8 cellular contexts compared by ENCODE assay signal in genomic region chr2:24082787-24083566, GRCh38. TPM values are rescaled to one million over a fixed set of nuclear protein-coding genes. Genes with fewer than 3 reads are reported as not detected.
DNase-seq lines count a peak whose midpoint lies in the region; ATAC-seq and TF ChIP-seq lines count a peak whose summit lies in the region.

No MANE protein-coding gene starts in this region.

- H3K4me3 Mint-ChIP-seq in GM23338: peak overlapping the region; percentile 86
- H3K4me3 Mint-ChIP-seq in WTC11: peak overlapping the region; percentile 89

- CTCF ChIA-PET in WTC11 (lab: Charles Lee): interaction anchor here (0.6 to 3.4 kb wide), 25 partner anchors 10 to 744 kb away, joined by 3 to 64 read pairs (median 8); partner anchors contain the start of genes ATAD2B, FAM228B, FKBP1B and PFN4

- no peaks in the 10 kb centered on the region for H3K9me2 ChIP-seq in GM23338 (ENCODE audit: insufficient read depth)

- H2AFZ ChIP-seq in GM23338: no peak overlapping the region

- H3K36me3 ChIP-seq in GM23338 (ENCODE audit: insufficient read depth) (peaks cover 12% of the 10 kb centered on the region), rectal smooth muscle tissue (ENCODE audit: control insufficient read depth, insufficient read depth, low read length) (peaks cover 8% of the 10 kb centered on the region)

- H3K4me1 ChIP-seq in GM23338 (ENCODE audit: insufficient read depth) (peaks cover 18% of the 10 kb centered on the region), rectal smooth muscle tissue (ENCODE audit: control insufficient read depth, insufficient read depth, low read length) (peaks cover 8% of the 10 kb centered on the region)

- H3K9me3 Mint-ChIP-seq in GM23338 (no peaks in the 10 kb centered on the region), WTC11 (no peaks in the 10 kb centered on the region)

- H3K27ac Mint-ChIP-seq in GM23338 (peak overlapping the region; percentile 97), WTC11 (peak overlapping the region; percentile 98)

- TF ChIP-seq CTCF in GM23338 (conservative IDR thresholded peaks at IDR 0.05; ENCODE audit: low read depth in 2 of 2): no peak
- TF ChIP-seq CTCF in WTC11 (IDR thresholded peaks at IDR 0.05): no peak
- no peak for TF ChIP-seq CTCF in fibroblast of villous mesenchyme (IDR thresholded peaks at IDR 0.05; ENCODE audit: insufficient read depth, low read depth, low read length)

- H3K27me3 Mint-ChIP-seq in GM23338 (ENCODE audit: insufficient read depth, low read depth, poor library complexity) (peaks cover 10% of the 10 kb centered on the region), WTC11 (ENCODE audit: low read depth) (no peaks in the 10 kb centered on the region)

- DNase-seq in GM23338 (ENCODE audit: low spot score): no peak
- DNase-seq in WTC11 (ENCODE audit: low spot score): no peak
- DNase-seq in fibroblast of villous mesenchyme (ENCODE audit: low read depth): peak; percentile 2
- no peak for DNase-seq in GM19240 (ENCODE audit: insufficient read length, low spot score)
- DNase-seq in kidney tubule cell (ENCODE audit: low spot score): no peak
- no peak for DNase-seq in RKO (ENCODE audit: low spot score)
- DNase-seq in head of caudate nucleus: no peak

- peaks cover 15% of the 10 kb centered on the region for H3F3A ChIP-seq in GM23338 (replicated peaks; ENCODE audit: low read depth)

- peak overlapping the region; percentile 74 for H3K4me2 ChIP-seq in GM23338

- no peaks in the 10 kb centered on the region for H3K27me3 ChIP-seq in GM23338 (ENCODE audit: insufficient read depth)
- H3K27me3 ChIP-seq in rectal smooth muscle tissue (ENCODE audit: control insufficient read depth, insufficient read depth, low read length): no peaks in the 10 kb centered on the region

- ATAC-seq in GM23338 (no peak), WTC11 (no peak)

- POLR2A ChIA-PET in WTC11 (lab: Charles Lee): interaction anchor here (1.1 to 3.0 kb wide), 6 partner anchors 23 to 327 kb away, joined by 3 to 30 read pairs (median 10); partner anchors contain the start of genes ATAD2B, FAM228B and WDCP

- H3K36me3 Mint-ChIP-seq in GM23338 (ENCODE audit: low read depth) (peaks cover 52% of the 10 kb centered on the region), WTC11 (peaks cover 38% of the 10 kb centered on the region)

- H4K20me1 ChIP-seq in GM23338 (replicated peaks; ENCODE audit: insufficient read depth): no peaks in the 10 kb centered on the region

- peaks cover 22% of the 10 kb centered on the region for H3K4me1 Mint-ChIP-seq in GM23338
- peaks cover 22% of the 10 kb centered on the region for H3K4me1 Mint-ChIP-seq in WTC11

- intact Hi-C loops in head of caudate nucleus (cut with DNase I): loop anchor here (10.0 kb wide), 1 partner anchor 258 kb away; no protein-coding TSS in a partner anchor

- peak overlapping the region; percentile 57 for H3K4me3 ChIP-seq in GM23338
- peak overlapping the region; percentile 71 for H3K4me3 ChIP-seq in fibroblast of villous mesenchyme (ENCODE audit: low read depth, low read length)
- peak overlapping the region; percentile 65 for H3K4me3 ChIP-seq in rectal smooth muscle tissue (ENCODE audit: low read length)

- peak overlapping the region; percentile 96 for H3K27ac ChIP-seq in GM23338 (ENCODE audit: low read depth)
- H3K27ac ChIP-seq in rectal smooth muscle tissue (ENCODE audit: low read depth, low read length): peak overlapping the region; percentile 93

- H3K79me2 ChIP-seq in GM23338 (replicated peaks; ENCODE audit: insufficient read depth): peaks cover 4% of the 10 kb centered on the region

- H3K9ac ChIP-seq in rectal smooth muscle tissue (ENCODE audit: low read length): peak overlapping the region; percentile 63

TF ChIP-seq in GM23338, 12 proteins besides CTCF, POLR2A, EP300 and RAD21 (continues in another document):
- TF ChIP-seq CREB1 (CRISPR knock-in tag; IDR thresholded peaks at IDR 0.05; ENCODE audit: low read depth) (no peak), NANOG (IDR thresholded peaks at IDR 0.05; ENCODE audit: borderline replicate concordance) (no peak), EZH2phosphoT487 (IDR thresholded peaks at IDR 0.05; ENCODE audit: unreplicated experiment) (no peak)

TF ChIP-seq in WTC11, 78 proteins besides CTCF, POLR2A, EP300 and RAD21:
- TF ChIP-seq USF2 (CRISPR knock-in tag; IDR thresholded peaks at IDR 0.05) (peak; percentile 63), ATF3 (CRISPR knock-in tag; conservative IDR thresholded peaks at IDR 0.05) (no peak), USF1 (CRISPR knock-in tag; IDR thresholded peaks at IDR 0.05) (0 out of 2 replicates have a peak, but pooled peaks have one; percentile 11)

RNA-seq across cellular contexts. Expression of gene TP53I3, which starts 1.7 kb away (rescaled TPM):
- total RNA-seq in GM23338 (2014; rRNA removed; shearing (Covaris generic)): 35.7 and 36.5 TPM in 2 replicates
- polyA plus RNA-seq in GM23338 (2016; fragmentation: Nextera tagmentation; extraction: Ambion mirVana): 24.2 and 27.8 TPM in 2 replicates
- total RNA-seq in WTC11 (2021) (29.7 to 33.1 TPM (median 32.9 TPM) in 3 replicates), fibroblast of villous mesenchyme (66.9 and 79.9 TPM in 2 replicates)

RNA-seq across cellular contexts. Expression of gene SF3B6, which starts 6.9 kb away (rescaled TPM):
- 140 and 172 TPM in 2 replicates for total RNA-seq in GM23338 (2014; rRNA removed; shearing (Covaris generic))
- polyA plus RNA-seq in GM23338 (2016; fragmentation: Nextera tagmentation; extraction: Ambion mirVana): 565 and 610 TPM in 2 replicates
- total RNA-seq in WTC11 (2021) (117 to 128 TPM (median 126 TPM) in 3 replicates), fibroblast of villous mesenchyme (112 and 146 TPM in 2 replicates)

RNA-seq across cellular contexts. Expression of gene FKBP1B, which starts 33.4 kb away (rescaled TPM):
- total RNA-seq in GM23338 (2014; rRNA removed; shearing (Covaris generic)): 48.2 and 51.3 TPM in 2 replicates
- 75.7 and 77.1 TPM in 2 replicates for polyA plus RNA-seq in GM23338 (2016; fragmentation: Nextera tagmentation; extraction: Ambion mirVana)
- total RNA-seq in WTC11 (2021) (58.6 to 83.9 TPM (median 74.8 TPM) in 3 replicates), fibroblast of villous mesenchyme (6.0 and 9.3 TPM in 2 replicates)

RNA-seq across cellular contexts. Expression of gene WDCP, which starts 35.8 kb away (rescaled TPM):
- 28.6 and 29.6 TPM in 2 replicates for total RNA-seq in GM23338 (2014; rRNA removed; shearing (Covaris generic))
- polyA plus RNA-seq in GM23338 (2016; fragmentation: Nextera tagmentation; extraction: Ambion mirVana): 7.1 and 10.5 TPM in 2 replicates
- total RNA-seq in WTC11 (2021) (30.5 to 33.6 TPM (median 31.9 TPM) in 3 replicates), fibroblast of villous mesenchyme (7.7 and 14.7 TPM in 2 replicates)

RNA-seq across cellular contexts. Expression of gene PFN4, which starts 40.2 kb away (rescaled TPM):
- total RNA-seq in GM23338 (2014; rRNA removed; shearing (Covaris generic)): 0.28 TPM in 1 of 2 replicates, not detected in the other
- not detected in 2 replicates for polyA plus RNA-seq in GM23338 (2016; fragmentation: Nextera tagmentation; extraction: Ambion mirVana)
- total RNA-seq in WTC11 (2021): 0.48 TPM in 1 of 3 replicates, not detected in the others
- total RNA-seq in fibroblast of villous mesenchyme: 0.43 and 0.64 TPM in 2 replicates
